In genomic region chr2:101113441-101114267, GRCh38 we compare ENCODE assay signal across 8 cellular contexts. TPM values are rescaled to one million over a fixed set of nuclear protein-coding genes. Genes with fewer than 3 reads are reported as not detected.
DNase-seq lines count a peak whose midpoint lies in the region; ATAC-seq and TF ChIP-seq lines count a peak whose summit lies in the region.

No MANE protein-coding gene starts in this region.

- intact Hi-C loops in CD14-positive monocyte (cut with micrococcal nuclease): loop anchor here in 1 of 2 donors (10.0 kb wide), 1 partner anchor 81 kb away; no protein-coding TSS in a partner anchor

- H3F3A ChIP-seq in Loucy (ENCODE audit: low read depth): no peaks in the 10 kb centered on the region

- H3K4me3 ChIP-seq in Loucy (ENCODE audit: low read length, poor library complexity, severe bottlenecking): peak overlapping the region; percentile 27
- H3K4me3 ChIP-seq in kidney epithelial cell (ENCODE audit: low read depth, low read length): no peak overlapping the region

- H3K27ac Mint-ChIP-seq in CD14-positive monocyte: peak overlapping the region; percentile 76 to 97 (median 91)

- H3K27me3 ChIP-seq in Loucy (ENCODE audit: insufficient read depth, low read length, poor library complexity, severe bottlenecking): peaks cover 4% of the 10 kb centered on the region
- no peaks in the 10 kb centered on the region for H3K27me3 ChIP-seq in kidney epithelial cell (ENCODE audit: control insufficient read depth, insufficient read depth, low read length)

- H3K79me2 ChIP-seq in Loucy (ENCODE audit: insufficient read depth, low read length): no peaks in the 10 kb centered on the region

- peak overlapping the region; percentile 41 for H3K4me2 ChIP-seq in Loucy (ENCODE audit: low read depth, low read length, poor library complexity, severe bottlenecking)

- H3K4me1 ChIP-seq in Loucy (ENCODE audit: insufficient read depth, low read length, poor library complexity, severe bottlenecking): peaks cover 19% of the 10 kb centered on the region

- H4K20me1 ChIP-seq in Loucy (ENCODE audit: insufficient read depth, low read length, poor library complexity, severe bottlenecking): no peaks in the 10 kb centered on the region

- no peak for TF ChIP-seq CTCF in CD14-positive monocyte (IDR thresholded peaks at IDR 0.05)
- TF ChIP-seq CTCF in Loucy (conservative IDR thresholded peaks at IDR 0.05; ENCODE audit: low read length): no peak
- no peak for TF ChIP-seq CTCF in kidney epithelial cell (IDR thresholded peaks at IDR 0.05; ENCODE audit: insufficient read depth, low read length, poor library complexity, severe bottlenecking)

- no peaks in the 10 kb centered on the region for H3K9me3 ChIP-seq in Loucy (ENCODE audit: insufficient read depth, low read depth, low read length)

- no peaks in the 10 kb centered on the region for H3K9me2 ChIP-seq in Loucy (replicated peaks; ENCODE audit: low read depth, low read length)

- H3K36me3 ChIP-seq in Loucy (ENCODE audit: insufficient read depth, low read length) (no peaks in the 10 kb centered on the region), kidney epithelial cell (ENCODE audit: control insufficient read depth, insufficient read depth, low read length) (no peaks in the 10 kb centered on the region)

- H3K36me3 Mint-ChIP-seq in CD14-positive monocyte: peaks cover 14 to 22% of the 10 kb centered on the region in 2 donors

- H3K9ac ChIP-seq in Loucy (ENCODE audit: low read depth, low read length, poor library complexity, severe bottlenecking): no peak overlapping the region

- no peaks in the 10 kb centered on the region for H3K9me3 Mint-ChIP-seq in CD14-positive monocyte

- no peak overlapping the region for H2AFZ ChIP-seq in Loucy (ENCODE audit: low read length)

- peaks cover 76% of the 10 kb centered on the region for H3K4me1 Mint-ChIP-seq in CD14-positive monocyte

- ATAC-seq in GM18505 (IDR thresholded peaks at IDR 0.05; ENCODE audit: unreplicated experiment) (no peak), HG03095 (IDR thresholded peaks at IDR 0.05; ENCODE audit: unreplicated experiment) (no peak), GM18909 (IDR thresholded peaks at IDR 0.05; ENCODE audit: poor library complexity, unreplicated experiment) (no peak)

- TF ChIP-seq POLR2A in GM18505 (IDR thresholded peaks at IDR 0.05; ENCODE audit: borderline replicate concordance, extremely low read depth, insufficient read depth, insufficient read length): no peak

- H3K4me3 Mint-ChIP-seq in CD14-positive monocyte: peak overlapping the region in 1 of 2 donors; percentile 31

- DNase-seq in CD14-positive monocyte (ENCODE audit: low spot score) (no peak), SW480 (ENCODE audit: low spot score) (peak; percentile 25), kidney epithelial cell (ENCODE audit: low read depth) (peak; percentile 35)
- no peak for DNase-seq in stimulated activated CD4-positive, alpha-beta T cell treated with anti-CD3 and anti-CD28 coated beads, Interleukin-4, amount 100 ng/mL, for 1 hour

- no peaks in the 10 kb centered on the region for H3K27me3 Mint-ChIP-seq in CD14-positive monocyte (ENCODE audit: low read depth in 3 of 3)

RNA-seq across cellular contexts. Expression of gene TBC1D8, which starts 37.5 kb away (rescaled TPM):
- polyA plus RNA-seq in CD14-positive monocyte: 10 to 100 TPM; 16.1 to 22.4 TPM
- total RNA-seq in kidney epithelial cell: 16.8 and 17.3 TPM in 2 replicates

Comparison
In these comparisons a context has a peak if more than half of its experiments do, and no peak if none do; other contexts are left out.
1. DNase-seq: peak in SW480 (single experiment) and kidney epithelial cell (single experiment); none in CD14-positive monocyte (single experiment) and stimulated activated CD4-positive, alpha-beta T cell treated with anti-CD3 and anti-CD28 coated beads, Interleukin-4, amount 100 ng/mL, for 1 hour (single experiment).